Comparison of ENCODE assay signal across 10 cellular contexts in genomic region chr6:143545976-143546547, GRCh38. TPM values are rescaled to one million over a fixed set of nuclear protein-coding genes. Genes with fewer than 3 reads are reported as not detected.
DNase-seq lines count a peak whose midpoint lies in the region; ATAC-seq lines count a peak whose summit lies in the region.
"Had no signal": no experiment of that assay in that cellular context is flagged by ENCODE, and none has a peak within 500 bp of the region (broad histone marks: within the 10 kb centered on the region; RNA-seq: fewer than 3 reads in every experiment).

No MANE protein-coding gene starts in this region.

- POLR2A ChIA-PET in activated CD8-positive, alpha-beta T cell treated with anti-CD3 and anti-CD28 coated beads, Interleukin-2, amount 10 ng/mL, durations not matched to agents 7 days and 5 days (lab: Charles Lee): interaction anchor here (0.7 to 1.0 kb wide), 4 partner anchors 9 to 95 kb away, joined by 3 to 4 read pairs (median 4); partner anchors contain the start of genes ADAT2, FUCA2 and PEX3

- CTCF ChIA-PET in activated naive CD4-positive, alpha-beta T cell treated with anti-CD3 and anti-CD28 coated beads for 36 hours (lab: Charles Lee): interaction anchor here (0.7 to 0.8 kb wide), 2 partner anchors 17 to 103 kb away, joined by 3 to 4 read pairs; no protein-coding TSS in a partner anchor
- CTCF ChIA-PET in activated CD8-positive, alpha-beta T cell treated with anti-CD3 and anti-CD28 coated beads, Interleukin-2, amount 10 ng/mL, durations not matched to agents 7 days and 5 days (lab: Charles Lee): interaction anchor here (1.0 to 1.8 kb wide), 3 partner anchors 29 to 394 kb away, joined by 3 to 8 read pairs (median 5); no protein-coding TSS in a partner anchor

- H3K4me3 Mint-ChIP-seq in activated naive CD4-positive, alpha-beta T cell treated with anti-CD3 and anti-CD28 coated beads for 36 hours: peak overlapping the region; percentile 30
- peak overlapping the region; percentile 53 for H3K4me3 Mint-ChIP-seq in activated CD8-positive, alpha-beta T cell treated with anti-CD3 and anti-CD28 coated beads, Interleukin-2, amount 10 ng/mL, durations not matched to agents 7 days and 5 days

- peak overlapping the region; percentile 65 for H3K27ac Mint-ChIP-seq in activated naive CD4-positive, alpha-beta T cell treated with anti-CD3 and anti-CD28 coated beads for 36 hours
- peak overlapping the region; percentile 73 for H3K27ac Mint-ChIP-seq in activated CD8-positive, alpha-beta T cell treated with anti-CD3 and anti-CD28 coated beads, Interleukin-2, amount 10 ng/mL, durations not matched to agents 7 days and 5 days

- DNase-seq in activated naive CD4-positive, alpha-beta T cell treated with anti-CD3 and anti-CD28 coated beads for 36 hours: no peak
- DNase-seq in activated naive CD4-positive, alpha-beta T cell treated with anti-CD3 and anti-CD28 coated beads, Interleukin-2, amount 50 U/mL, for 16 hours: no peak
- no peak for DNase-seq in activated CD8-positive, alpha-beta T cell treated with anti-CD3 and anti-CD28 coated beads, Interleukin-2, amount 10 ng/mL, durations not matched to agents 7 days and 5 days
- DNase-seq in fibroblast of peridontal ligament (ENCODE audit: extremely low read depth) (peak; percentile 46), superior temporal gyrus (ENCODE audit: extremely low spot score) (peak; percentile 33), NCI-H2081 (lab: John Stamatoyannopoulos, UW) (no peak), NCI-H526 treated with DMSO at 0.1 percent for 48 hours (lab: John Stamatoyannopoulos, UW) (no peak), HuH-7 (ENCODE audit: low spot score) (no peak)
- DNase-seq: NCI-H510A, upper lobe of left lung had no signal

- H3K36me3 Mint-ChIP-seq in activated naive CD4-positive, alpha-beta T cell treated with anti-CD3 and anti-CD28 coated beads for 36 hours (ENCODE audit: low read depth): no peaks in the 10 kb centered on the region
- H3K36me3 Mint-ChIP-seq in activated CD8-positive, alpha-beta T cell treated with anti-CD3 and anti-CD28 coated beads, Interleukin-2, amount 10 ng/mL, durations not matched to agents 7 days and 5 days (ENCODE audit: low read depth): peaks cover 3% of the 10 kb centered on the region

- H3K4me1 Mint-ChIP-seq in activated naive CD4-positive, alpha-beta T cell treated with anti-CD3 and anti-CD28 coated beads for 36 hours (ENCODE audit: low read depth): peaks cover 56% of the 10 kb centered on the region
- peaks cover 50% of the 10 kb centered on the region for H3K4me1 Mint-ChIP-seq in activated CD8-positive, alpha-beta T cell treated with anti-CD3 and anti-CD28 coated beads, Interleukin-2, amount 10 ng/mL, durations not matched to agents 7 days and 5 days (ENCODE audit: low read depth)

- peak; percentile 47 for ATAC-seq in activated CD8-positive, alpha-beta T cell treated with anti-CD3 and anti-CD28 coated beads, Interleukin-2, amount 10 ng/mL, durations not matched to agents 7 days and 5 days

- intact Hi-C loops in activated naive CD4-positive, alpha-beta T cell treated with anti-CD3 and anti-CD28 coated beads for 36 hours (cut with micrococcal nuclease): loop anchor here (1.0 to 10.0 kb wide), 4 partner anchors 9 to 801 kb away; no protein-coding TSS in a partner anchor

- no peaks in the 10 kb centered on the region for H3K9me3 Mint-ChIP-seq in activated naive CD4-positive, alpha-beta T cell treated with anti-CD3 and anti-CD28 coated beads for 36 hours
- no peaks in the 10 kb centered on the region for H3K9me3 Mint-ChIP-seq in activated CD8-positive, alpha-beta T cell treated with anti-CD3 and anti-CD28 coated beads, Interleukin-2, amount 10 ng/mL, durations not matched to agents 7 days and 5 days (ENCODE audit: insufficient read depth)

- no peaks in the 10 kb centered on the region for H3K27me3 Mint-ChIP-seq in activated naive CD4-positive, alpha-beta T cell treated with anti-CD3 and anti-CD28 coated beads for 36 hours (ENCODE audit: low read depth)
- H3K27me3 Mint-ChIP-seq in activated CD8-positive, alpha-beta T cell treated with anti-CD3 and anti-CD28 coated beads, Interleukin-2, amount 10 ng/mL, durations not matched to agents 7 days and 5 days (ENCODE audit: low read depth): no peaks in the 10 kb centered on the region

RNA-seq across cellular contexts. Expression of gene FUCA2, which starts 34.5 kb away (rescaled TPM):
- total RNA-seq in activated naive CD4-positive, alpha-beta T cell treated with anti-CD3 and anti-CD28 coated beads for 36 hours: 1 to 10 TPM; 7.7 to 8.2 TPM
- total RNA-seq in activated CD8-positive, alpha-beta T cell treated with anti-CD3 and anti-CD28 coated beads, Interleukin-2, amount 10 ng/mL, durations not matched to agents 7 days and 5 days: 10 to 100 TPM; 10.7 to 13.8 TPM

Comparison
In these comparisons a context has a peak if more than half of its experiments do, and no peak if none do; other contexts are left out.
1. DNase-seq: peak in fibroblast of peridontal ligament (single experiment) and superior temporal gyrus (single experiment); none in activated naive CD4-positive, alpha-beta T cell treated with anti-CD3 and anti-CD28 coated beads for 36 hours (single experiment), activated naive CD4-positive, alpha-beta T cell treated with anti-CD3 and anti-CD28 coated beads, Interleukin-2, amount 50 U/mL, for 16 hours (single experiment), activated CD8-positive, alpha-beta T cell treated with anti-CD3 and anti-CD28 coated beads, Interleukin-2, amount 10 ng/mL, durations not matched to agents 7 days and 5 days (single experiment), NCI-H2081 (0 of 2), NCI-H526 treated with DMSO at 0.1 percent for 48 hours (single experiment) and HuH-7 (single experiment).